In genomic region chr3:9673082-9673481, GRCh38 we compare ENCODE assay signal across 28 cellular contexts. TPM values are rescaled to one million over a fixed set of nuclear protein-coding genes. Genes with fewer than 3 reads are reported as not detected.
"Had no signal": no experiment of that assay in that cellular context is flagged by ENCODE, and none has a peak within 500 bp of the region (broad histone marks: within the 10 kb centered on the region; RNA-seq: fewer than 3 reads in every experiment).

No MANE protein-coding gene starts in this region.

- DNase-seq: activated B cell treated with CpG ODN at 0.5 μM for 24 hours; activated CD4-positive, alpha-beta memory T cell treated with anti-CD3 and anti-CD28 coated beads, Interleukin-2, amount 10 ng/mL, durations not matched to agents 7 days and 5 days; activated CD4-positive, alpha-beta T cell treated with anti-CD3 and anti-CD28 coated beads for 1 hour; activated CD4-positive, alpha-beta T cell treated with anti-CD3 and anti-CD28 coated beads, Interleukin-2, amount 10 ng/mL, durations not matched to agents 24 days and 14 days; activated gamma-delta T cell; activated naive CD4-positive, alpha-beta T cell treated with anti-CD3 and anti-CD28 coated beads for 36 hours; activated T-cell treated with anti-CD3 and anti-CD28 coated beads for 4 hours; activated T-cell treated with anti-CD3 and anti-CD28 coated beads, Interleukin-2, amount 50 U/mL, for 48 hours; anterior cingulate cortex; caudate nucleus; Karpas-422; NCI-H1048; NCI-H1417; NCI-H1930; NCI-H2171; NCI-H2227 treated with DMSO at 0.1 percent for 48 hours; NCI-H510A treated with DMSO at 0.1 percent for 48 hours; NCI-H69; NK-92 treated with Interleukin-12 subunit alpha and Interleukin-12 subunit beta, amount 100 ng/mL, for 24 hours; OCI-M1; SHP77 treated with DMSO at 0.1 percent for 48 hours; T-cell; T-helper 2 cell; T1000 had no signal

- H3K4me3 ChIP-seq: K562 had no signal

- H3K27ac ChIP-seq: RWPE1 had no signal

- ATAC-seq: activated T-helper 17 cell treated with anti-CD3 and anti-CD28 coated beads, Interleukin-2, amount 50 U/mL, for 72 hours; K562; Panc1; T-cell had no signal

RNA-seq across cellular contexts. Expression of gene CPNE9, which starts 30.6 kb away (rescaled TPM):
- total RNA-seq: activated CD4-positive, alpha-beta T cell treated with anti-CD3 and anti-CD28 coated beads, Interleukin-2, amount 10 ng/mL, durations not matched to agents 24 days and 14 days; activated naive CD4-positive, alpha-beta T cell treated with anti-CD3 and anti-CD28 coated beads for 36 hours had no signal
